Comparison of ENCODE assay signal across 1 cellular context in the genomic region with DNA sequence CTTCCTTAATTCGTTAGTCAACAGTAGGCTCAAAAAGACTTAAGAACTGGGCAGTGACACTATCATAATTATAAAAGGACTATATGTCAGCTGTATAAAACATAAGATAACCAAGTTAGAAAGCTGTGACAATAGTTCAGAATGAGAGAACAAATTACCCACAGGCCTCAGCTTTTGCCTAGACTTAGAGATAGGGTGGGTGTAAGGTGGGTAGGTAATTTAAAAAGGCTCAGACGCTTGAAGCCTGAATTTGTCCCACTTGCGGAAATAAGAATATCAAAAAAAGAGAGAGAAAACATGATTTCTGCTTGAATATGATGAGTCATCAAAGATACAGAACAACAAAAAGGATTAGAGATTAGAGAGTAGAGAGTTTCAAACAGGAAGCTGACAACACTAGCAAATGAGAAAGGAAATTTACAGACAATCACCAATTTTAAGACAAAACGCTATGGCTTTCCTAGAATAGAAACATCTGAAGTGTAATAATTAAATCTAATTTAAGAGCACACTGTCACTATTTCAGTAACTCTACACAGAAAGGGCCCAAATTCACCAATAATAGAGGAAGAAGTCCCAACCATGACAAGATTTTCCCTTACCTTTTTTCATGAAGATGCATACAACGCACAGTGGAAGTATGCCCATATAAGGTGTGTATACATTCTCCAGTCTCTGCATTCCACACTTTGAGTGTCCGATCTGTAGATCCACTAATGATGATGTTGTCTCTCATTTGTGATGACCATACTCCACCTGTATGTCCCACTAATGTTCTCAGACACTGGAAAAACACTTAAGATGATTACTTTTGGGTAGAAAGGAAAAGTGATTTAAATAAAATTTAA.
TF ChIP-seq lines count a peak whose summit lies in the region.

No MANE protein-coding gene starts in this region.

TF ChIP-seq in H1, 55 proteins besides CTCF, POLR2A, EP300 and RAD21:
- TF ChIP-seq MAFK (IDR thresholded peaks at IDR 0.05; ENCODE audit: low read depth, low read length) = peak; percentile 29; the same call in 1 of the 2 replicates
- TF ChIP-seq HDAC6 (IDR thresholded peaks at IDR 0.05; ENCODE audit: low read depth, low read length) = no peak
TF ChIP-seq in H1: peak in this region for 1.
